ENCODE assay signal across 11 cellular contexts in genomic region chr18:76445275-76445674, GRCh38. TPM values are rescaled to one million over a fixed set of nuclear protein-coding genes. Genes with fewer than 3 reads are reported as not detected.
A peak's percentile ranks its signal among the peaks of the same experiment; 100 is the strongest.
DNase-seq lines count a peak whose midpoint lies in the region; ATAC-seq, FAIRE-seq and TF ChIP-seq lines count a peak whose summit lies in the region.
"Had no signal": no experiment of that assay in that cellular context is flagged by ENCODE, and none has a peak within 500 bp of the region (broad histone marks: within the 10 kb centered on the region; RNA-seq: fewer than 3 reads in every experiment).

No MANE protein-coding gene starts in this region.

- H3K27ac ChIP-seq in ACC112 (ENCODE audit: low read depth, low read length): peak overlapping the region; percentile 85
- peak overlapping the region; percentile 56 for H3K27ac ChIP-seq in IMR-90 (ENCODE audit: insufficient read depth, low read length)
- H3K27ac ChIP-seq in muscle layer of duodenum (ENCODE audit: low read length): peak overlapping the region; percentile 76
- peak overlapping the region in 3 of 59 donors; percentile 19 to 28 (median 20) for H3K27ac ChIP-seq in dorsolateral prefrontal cortex

- no peak overlapping the region for H2AK9ac ChIP-seq in IMR-90 (replicated peaks; ENCODE audit: low read depth, low read length, poor library complexity)

- peak overlapping the region; percentile 85; the same call in 1 of the 2 replicates for H2AK5ac ChIP-seq in IMR-90 (ENCODE audit: low read depth, low read length)

- dilution Hi-C loops in IMR-90 (cut with HindIII; ENCODE audit: low sequenced_read_pairs, unreplicated experiment): no loop called here

- H4K20me1 ChIP-seq in IMR-90 (ENCODE audit: insufficient read depth, low read length): peaks cover 58% of the 10 kb centered on the region

- peak overlapping the region; percentile 59 for H3K56ac ChIP-seq in IMR-90 (ENCODE audit: extremely low read depth, insufficient read depth, low read length)

- H3K4ac ChIP-seq in IMR-90 (ENCODE audit: low read depth, low read length): peak overlapping the region; percentile 89

- peak overlapping the region; percentile 8; the same call in 1 of the 3 replicates for H2BK15ac ChIP-seq in IMR-90 (ENCODE audit: low read depth, low read length)

- H3K4me1 ChIP-seq in ACC112 (ENCODE audit: control insufficient read depth, insufficient read depth, low read length, unreplicated experiment): peaks cover 64% of the 10 kb centered on the region
- H3K4me1 ChIP-seq in IMR-90 (ENCODE audit: control insufficient read depth, insufficient read depth, low read length): peaks cover 34% of the 10 kb centered on the region
- H3K4me1 ChIP-seq in muscle layer of duodenum (ENCODE audit: control insufficient read depth in 1 of 2, insufficient read depth in 2 of 2, low read length in 2 of 2): peaks cover 29 to 61% of the 10 kb centered on the region in 2 donors

- no CpG with 5 or more reads among the region's 3 CpGs for WGBS in IMR-90 (ENCODE audit: extremely low coverage in 2 of 2, insufficient read length in 1 of 2), 2 experiments

- intact Hi-C loops in IMR-90 (cut with micrococcal nuclease): no loop called here
- intact Hi-C loops in dorsolateral prefrontal cortex (cut with DNase I): no loop called here

- peak; percentile 85 for ATAC-seq in IMR-90 (ENCODE audit: low read depth)
- ATAC-seq in GM18505 (IDR thresholded peaks at IDR 0.05; ENCODE audit: unreplicated experiment): no peak
- ATAC-seq: effector memory CD8-positive, alpha-beta T cell had no signal

- H3K79me2 ChIP-seq in ACC112 (ENCODE audit: control insufficient read depth, insufficient read depth, low read length, unreplicated experiment): peaks cover 78% of the 10 kb centered on the region

- BruUV-seq in IMR-90 (replicated peaks; lab: Mats Ljungman, UMichigan): no TSS peak

- H3K9me3 ChIP-seq in IMR-90 (ENCODE audit: control insufficient read depth, insufficient read depth, low read length) (no peaks in the 10 kb centered on the region), muscle layer of duodenum (ENCODE audit: control insufficient read depth in 1 of 2, low read length in 2 of 2) (no peaks in the 10 kb centered on the region)

- peaks cover 33 to 68% of the 10 kb centered on the region in 2 experiments for H3K79me1 ChIP-seq in IMR-90 (ENCODE audit: low read depth in 1 of 2, low read length in 2 of 2)

- in situ Hi-C loops in IMR-90 (cut with MboI; ENCODE audit: low sequenced_read_pairs): no loop called here

- H4K91ac ChIP-seq in IMR-90 (ENCODE audit: insufficient read depth, low read depth, low read length): 0 out of 2 replicates have a peak overlapping the region, but pooled peaks have one; percentile 67

- TF ChIP-seq CTCF in IMR-90 (conservative IDR thresholded peaks at IDR 0.05; ENCODE audit: low read depth, low read length) (no peak), dorsolateral prefrontal cortex (IDR thresholded peaks at IDR 0.05 in 54 of 56, conservative IDR thresholded peaks at IDR 0.05 in 2 of 56; ENCODE audit: low read depth in 1 of 56, partially characterized antibody in 56 of 56) (no peak)

- H3K4me3 ChIP-seq in ACC112 (ENCODE audit: low read depth, low read length) (peak overlapping the region; percentile 31), IMR-90 (ENCODE audit: insufficient read depth, low read depth, low read length) (no peak overlapping the region), muscle layer of duodenum (ENCODE audit: low read depth in 1 of 2, low read length in 2 of 2) (no peak overlapping the region), dorsolateral prefrontal cortex (no peak overlapping the region)

- peak overlapping the region in 1 of 2 experiments; percentile 77; a peak in 2 of 4 replicates for H4K8ac ChIP-seq in IMR-90 (ENCODE audit: low read depth in 2 of 2, low read length in 2 of 2)

- peak overlapping the region; percentile 72 for H3K4me2 ChIP-seq in IMR-90 (ENCODE audit: low read depth, low read length)

- no peak overlapping the region for H2AFZ ChIP-seq in ACC112 (ENCODE audit: low read length, unreplicated experiment)
- no peak overlapping the region for H2AFZ ChIP-seq in IMR-90 (replicated peaks; ENCODE audit: low read length, poor library complexity)

- peaks cover 30% of the 10 kb centered on the region for H3K9me1 ChIP-seq in IMR-90 (ENCODE audit: insufficient read depth, low read length)

- H3K18ac ChIP-seq in IMR-90 (ENCODE audit: low read depth, low read length): peak overlapping the region; percentile 22; the same call in 1 of the 2 replicates

- peak overlapping the region; percentile 77 for H2BK5ac ChIP-seq in IMR-90 (ENCODE audit: low read depth, low read length, poor library complexity, severe bottlenecking)

- no peak overlapping the region for H4K5ac ChIP-seq in IMR-90 (ENCODE audit: low read depth, low read length)

- peak overlapping the region; percentile 92 for H3K23ac ChIP-seq in IMR-90 (ENCODE audit: low read depth, low read length)

- FAIRE-seq in endometrium (lab: Jason Lieb, UNC): peak; percentile 93

- H3K36me3 ChIP-seq in ACC112 (ENCODE audit: insufficient read depth, low read length): peaks cover 7% of the 10 kb centered on the region; the same call in 1 of the 2 replicates
- peaks cover 22% of the 10 kb centered on the region for H3K36me3 ChIP-seq in IMR-90 (ENCODE audit: control insufficient read depth, insufficient read depth, low read length)
- peaks cover 5 to 24% of the 10 kb centered on the region in 2 donors for H3K36me3 ChIP-seq in muscle layer of duodenum (ENCODE audit: control insufficient read depth in 1 of 2, insufficient read depth in 2 of 2, low read length in 2 of 2)

- H3K27me3 ChIP-seq in ACC112 (ENCODE audit: insufficient read depth, low read length) (no peaks in the 10 kb centered on the region), IMR-90 (ENCODE audit: control insufficient read depth, insufficient read depth, low read length) (no peaks in the 10 kb centered on the region), muscle layer of duodenum (ENCODE audit: low read depth, low read length) (no peaks in the 10 kb centered on the region), dorsolateral prefrontal cortex (no peaks in the 10 kb centered on the region)

- CTCF ChIA-PET in IMR-90 (lab: Yijun Ruan, JAX): no interaction called here

- 0 out of 2 replicates have a peak overlapping the region, but pooled peaks have one; percentile 19 for H3K9ac ChIP-seq in IMR-90 (ENCODE audit: low read depth, low read length)

- peak overlapping the region; percentile 89 for H3K14ac ChIP-seq in IMR-90 (replicated peaks; ENCODE audit: low read depth, low read length)

- POLR2A ChIA-PET in IMR-90 (lab: Charles Lee; ENCODE audit: unreplicated experiment): no interaction called here

- no peak for TF ChIP-seq RAD21 in IMR-90 (IDR thresholded peaks at IDR 0.05; ENCODE audit: low read length)

- peak overlapping the region; percentile 89 for H2BK120ac ChIP-seq in IMR-90 (ENCODE audit: low read depth, low read length)

- TF ChIP-seq POLR2A in IMR-90 (IDR thresholded peaks at IDR 0.05; ENCODE audit: low read depth, low read length): no peak
- no peak for TF ChIP-seq POLR2A in GM18505 (IDR thresholded peaks at IDR 0.05; ENCODE audit: borderline replicate concordance, extremely low read depth, insufficient read depth, insufficient read length)

- H2BK20ac ChIP-seq in IMR-90 (ENCODE audit: low read depth, low read length): peak overlapping the region; percentile 75

- DNase-seq in IMR-90 (peak; percentile 84), dorsolateral prefrontal cortex (no peak)
- DNase-seq in central memory CD4-positive, alpha-beta T cell: no peak
- no peak for DNase-seq in activated CD8-positive, alpha-beta memory T cell treated with anti-CD3 and anti-CD28 coated beads, Interleukin-2, amount 50 U/mL, for 4 hours
- DNase-seq: COR-L47; effector memory CD8-positive, alpha-beta T cell; stimulated activated CD4-positive, alpha-beta T cell treated with anti-CD3 and anti-CD28 coated beads, Interleukin-4, amount 100 ng/mL, for 4 hours had no signal

TF ChIP-seq in IMR-90, 13 proteins besides CTCF, POLR2A, EP300 and RAD21:
- TF ChIP-seq USF2 (IDR thresholded peaks at IDR 0.05; ENCODE audit: low read depth, low read length) (no peak), RCOR1 (IDR thresholded peaks at IDR 0.05; ENCODE audit: insufficient replicate concordance, low read length) (no peak), MXI1 (IDR thresholded peaks at IDR 0.05; ENCODE audit: borderline replicate concordance, low read depth, low read length) (no peak), NFE2L2 (IDR thresholded peaks at IDR 0.05; ENCODE audit: low read depth, low read length) (no peak), MAZ (IDR thresholded peaks at IDR 0.05; ENCODE audit: borderline replicate concordance, low read depth, low read length) (no peak), FOS (IDR thresholded peaks at IDR 0.05; ENCODE audit: low read depth, low read length) (peak; percentile 48; the same call in 1 of the 2 replicates), MAFK (IDR thresholded peaks at IDR 0.05; ENCODE audit: low read depth, low read length) (peak; percentile 71)

RNA-seq across cellular contexts. Expression of gene ZNF516, which starts 49.8 kb away (rescaled TPM):
- total RNA-seq in IMR-90 (2012; rRNA removed) (7.9 and 9.7 TPM in 2 replicates), dorsolateral prefrontal cortex (10 to 100 TPM; 11.2 to 62.4 (median 28.3) TPM)
- 16.6 and 16.9 TPM in 2 replicates for polyA plus RNA-seq in IMR-90 (2012; rRNA removed)
- polyA plus RNA-seq in IMR-90 (2012; cell fraction: cytosol; rRNA removed): 11.0 and 15.4 TPM in 2 replicates
- polyA plus RNA-seq in IMR-90 (2012; cell fraction: nucleus; rRNA removed; ENCODE audit: low replicate concordance): 50.6 and 72.6 TPM in 2 replicates
